18 cellular contexts compared by ENCODE assay signal in genomic region chr2:68974946-68975665, GRCh38. TPM values are rescaled to one million over a fixed set of nuclear protein-coding genes. Genes with fewer than 3 reads are reported as not detected.
DNase-seq lines count a peak whose midpoint lies in the region; ATAC-seq and TF ChIP-seq lines count a peak whose summit lies in the region.
"Had no signal": no experiment of that assay in that cellular context is flagged by ENCODE, and none has a peak within 500 bp of the region (broad histone marks: within the 10 kb centered on the region; RNA-seq: fewer than 3 reads in every experiment).

No MANE protein-coding gene starts in this region.

- TF ChIP-seq CTCF in fibroblast of pulmonary artery (IDR thresholded peaks at IDR 0.05; ENCODE audit: low read length, missing control alignments) (no peak), osteocyte (IDR thresholded peaks at IDR 0.05) (no peak), testis (IDR thresholded peaks at IDR 0.05) (no peak), mesothelial cell of epicardium (IDR thresholded peaks at IDR 0.05; ENCODE audit: unreplicated experiment) (no peak)

- intact Hi-C loops in testis (cut with DNase I; ENCODE audit: low total_unique reads) = no loop called here

- no peaks in the 10 kb centered on the region for H3K27me3 ChIP-seq in testis
- H3K27me3 ChIP-seq: Peyer's patch had no signal

- H3K27ac Mint-ChIP-seq in osteocyte (ENCODE audit: unreplicated experiment) = peak overlapping the region; percentile 57
- no peak overlapping the region for H3K27ac Mint-ChIP-seq in mesothelial cell of epicardium

- H3K4me3 ChIP-seq in fibroblast of pulmonary artery (replicated peaks; ENCODE audit: low read depth, low read length) (no peak overlapping the region), testis (no peak overlapping the region)
- H3K4me3 ChIP-seq: Peyer's patch, SK-N-MC had no signal

- in situ Hi-C loops in G401 (cut with HindIII; ENCODE audit: low sequenced_read_pairs) = no loop called here

- H3K27ac ChIP-seq in testis = no peak overlapping the region
- H3K27ac ChIP-seq: KMS-11, Peyer's patch, SK-N-MC had no signal

- H3K4me3 Mint-ChIP-seq in osteocyte (ENCODE audit: unreplicated experiment) = no peak overlapping the region
- H3K4me3 Mint-ChIP-seq in mesothelial cell of epicardium = no peak overlapping the region

- H3K36me3 Mint-ChIP-seq in osteocyte (ENCODE audit: unreplicated experiment) (no peaks in the 10 kb centered on the region), mesothelial cell of epicardium (no peaks in the 10 kb centered on the region)

- H3K9me3 Mint-ChIP-seq in osteocyte (ENCODE audit: unreplicated experiment) (no peaks in the 10 kb centered on the region), mesothelial cell of epicardium (no peaks in the 10 kb centered on the region)

- peak; percentile 61 for DNase-seq in G401 (ENCODE audit: low spot score)
- DNase-seq in astrocyte of the hippocampus (ENCODE audit: low read depth, low spot score) = peak; percentile 17
- peak; percentile 7 for DNase-seq in fibroblast of pulmonary artery (ENCODE audit: low read depth)
- DNase-seq in osteocyte (ENCODE audit: extremely low spot score, unreplicated experiment) = no peak
- DNase-seq in testis = no peak
- DNase-seq in mesothelial cell of epicardium (ENCODE audit: low spot score in 2 of 2, unreplicated experiment in 2 of 2) = no peak
- no peak for DNase-seq in NCI-H2029 treated with DMSO at 0.1 percent for 48 hours (lab: John Stamatoyannopoulos, UW)
- DNase-seq: ACHN, COR-L47, NCI-H1436 treated with DMSO at 0.1 percent for 48 hours, NCI-H510A treated with DMSO at 0.1 percent for 48 hours, Peyer's patch had no signal

- H3K4me1 Mint-ChIP-seq in osteocyte (ENCODE audit: unreplicated experiment) (peaks cover 41% of the 10 kb centered on the region), mesothelial cell of epicardium (no peaks in the 10 kb centered on the region)

- no peak for ATAC-seq in GM21515 (IDR thresholded peaks at IDR 0.05; ENCODE audit: unreplicated experiment)
- ATAC-seq: HCT116, Right ventricle myocardium inferior had no signal

- no peaks in the 10 kb centered on the region for H3K36me3 ChIP-seq in testis (ENCODE audit: low read depth, missing control alignments)
- H3K36me3 ChIP-seq: Peyer's patch had no signal

- 58 to 69% methylated on average over 9 of the region's 9 CpGs for WGBS in testis, 2 donors

- H3K9me3 ChIP-seq in testis = no peaks in the 10 kb centered on the region
- H3K9me3 ChIP-seq: Peyer's patch had no signal

- no peaks in the 10 kb centered on the region for H3K4me1 ChIP-seq in testis
- H3K4me1 ChIP-seq: Peyer's patch had no signal

- H3K27me3 Mint-ChIP-seq in osteocyte (ENCODE audit: unreplicated experiment) (peaks cover 4% of the 10 kb centered on the region), mesothelial cell of epicardium (ENCODE audit: low read depth) (peaks cover 18% of the 10 kb centered on the region)

- TF ChIP-seq POLR2A in testis (IDR thresholded peaks at IDR 0.05) = no peak

RNA-seq across cellular contexts. Expression of gene GKN1, which starts 0.7 kb away (rescaled TPM):
- total RNA-seq in G401 (2014; rRNA removed; shearing (Covaris generic)) = not detected in 2 replicates
- total RNA-seq in osteocyte (not detected in 2 replicates), testis (not detected), mesothelial cell of epicardium (not detected in 3 replicates)
- not detected for polyA plus RNA-seq in testis (ENCODE audit: insufficient read depth, low read depth, low replicate concordance)
- total RNA-seq: M059J, Peyer's patch, Right ventricle myocardium inferior had no signal

RNA-seq across cellular contexts. Expression of gene GKN2, which starts 22.4 kb away (rescaled TPM):
- total RNA-seq in G401 (2014; rRNA removed; shearing (Covaris generic)) = not detected in 2 replicates
- total RNA-seq in osteocyte = not detected in 2 replicates
- total RNA-seq in testis = not detected
- polyA plus RNA-seq in testis (ENCODE audit: insufficient read depth, low read depth, low replicate concordance) = not detected
- total RNA-seq in mesothelial cell of epicardium = not detected in 3 replicates
- total RNA-seq: M059J, Peyer's patch, Right ventricle myocardium inferior had no signal

RNA-seq across cellular contexts. Expression of gene ANTXR1, which starts 37.9 kb away (rescaled TPM):
- 7.1 and 8.1 TPM in 2 replicates for total RNA-seq in G401 (2014; rRNA removed; shearing (Covaris generic))
- 144 and 149 TPM in 2 replicates for total RNA-seq in osteocyte
- 10 to 100 TPM; 16.6 to 20.1 TPM for total RNA-seq in testis
- polyA plus RNA-seq in testis (ENCODE audit: insufficient read depth, low read depth, low replicate concordance) = 35.7 TPM
- 137 to 144 TPM (median 144 TPM) in 3 replicates for total RNA-seq in mesothelial cell of epicardium

Comparison
In these comparisons a context has a peak if more than half of its experiments do, and no peak if none do; other contexts are left out.
1. DNase-seq: peak in G401 (single experiment), astrocyte of the hippocampus (single experiment) and fibroblast of pulmonary artery (single experiment); none in osteocyte (single experiment), testis (single experiment), mesothelial cell of epicardium (0 of 2) and NCI-H2029 treated with DMSO at 0.1 percent for 48 hours (single experiment).